ENCODE assay signal across 8 cellular contexts in the genomic region with DNA sequence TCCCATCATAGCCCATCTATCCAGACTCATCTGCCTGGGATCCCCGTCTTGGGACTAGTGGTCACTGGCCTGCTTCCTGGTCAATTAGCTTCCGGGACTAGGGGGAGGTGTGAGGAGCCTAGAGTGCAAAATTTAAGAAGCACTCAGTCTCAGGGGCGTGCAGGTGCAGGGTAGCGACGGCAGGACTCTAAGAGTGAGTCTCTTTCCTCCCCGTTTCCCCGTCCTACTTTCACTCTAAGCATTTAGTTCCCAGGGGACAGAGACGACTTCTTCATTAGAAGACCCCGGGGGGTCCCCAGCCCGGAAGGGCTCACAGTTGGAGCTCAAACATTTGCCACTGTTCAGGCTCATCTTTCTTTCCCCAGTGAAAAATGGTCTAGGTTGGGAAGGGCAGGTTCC. TPM values are rescaled to one million over a fixed set of nuclear protein-coding genes. Genes with fewer than 3 reads are reported as not detected.
DNase-seq lines count a peak whose midpoint lies in the region; ATAC-seq, FAIRE-seq and TF ChIP-seq lines count a peak whose summit lies in the region.

No MANE protein-coding gene starts in this region.

- peak overlapping the region; percentile 97 for H3K4me3 ChIP-seq in HL-60 (replicated peaks; ENCODE audit: insufficient read depth, low read length)
- peak overlapping the region in 1 of 2 donors; percentile 17 for H3K4me3 ChIP-seq in aorta (ENCODE audit: low read length in 2 of 2)

- TF ChIP-seq CTCF in HL-60 (IDR thresholded peaks at IDR 0.05; ENCODE audit: insufficient read depth, low read length) (no peak), natural killer cell (IDR thresholded peaks at IDR 0.05) (no peak), D721Med (IDR thresholded peaks at IDR 0.05; ENCODE audit: insufficient read depth, missing control alignments) (no peak)

- FAIRE-seq in D721Med (lab: Jason Lieb, UNC): no peak

- H3K9me3 Mint-ChIP-seq in natural killer cell: no peaks in the 10 kb centered on the region

- H3K4me1 Mint-ChIP-seq in natural killer cell: peaks cover 38 to 53% of the 10 kb centered on the region in 2 donors

- ATAC-seq in natural killer cell: no peak
- no peak for ATAC-seq in aorta (ENCODE audit: low FRiP score)
- no peak for ATAC-seq in HG02678 (IDR thresholded peaks at IDR 0.05; ENCODE audit: unreplicated experiment)

- no peaks in the 10 kb centered on the region for H3K36me3 Mint-ChIP-seq in natural killer cell

- peak overlapping the region; percentile 88 to 96 for H3K27ac Mint-ChIP-seq in natural killer cell

- no peaks in the 10 kb centered on the region for H3K4me1 ChIP-seq in aorta (ENCODE audit: control insufficient read depth in 1 of 2, insufficient read depth in 2 of 2, low read length in 2 of 2)

- WGBS in aorta, 2 donors: 26 to 28% methylated on average over 10 of the region's 10 CpGs

- DNase-seq in COR-L47 (lab: John Stamatoyannopoulos, UW): peak; percentile 11
- DNase-seq in HL-60 (ENCODE audit: low read depth in 1 of 2, low spot score in 1 of 2): no peak
- no peak for DNase-seq in caudate nucleus (lab: John Stamatoyannopoulos, UW)
- no peak for DNase-seq in natural killer cell
- DNase-seq in DMS153 treated with DMSO at 0.1 percent for 48 hours (lab: John Stamatoyannopoulos, UW; ENCODE audit: unreplicated experiment): no peak
- no peak for DNase-seq in D721Med (ENCODE audit: insufficient read length, low spot score)
- no peak for DNase-seq in aorta

- no peaks in the 10 kb centered on the region for H3K36me3 ChIP-seq in aorta (ENCODE audit: control insufficient read depth in 1 of 2, insufficient read depth in 2 of 2, low read length in 1 of 2)

- H3K27me3 ChIP-seq in HL-60 (ENCODE audit: insufficient read depth, poor library complexity, severe bottlenecking) (no peaks in the 10 kb centered on the region), aorta (ENCODE audit: control insufficient read depth in 1 of 2, insufficient read depth in 2 of 2, low read length in 1 of 2) (no peaks in the 10 kb centered on the region)

- H3K4me3 Mint-ChIP-seq in natural killer cell: peak overlapping the region; percentile 99

- H3K9me3 ChIP-seq in aorta (ENCODE audit: control insufficient read depth, low read length): no peaks in the 10 kb centered on the region

- H3K27ac ChIP-seq in HL-60 (replicated peaks) (peak overlapping the region; percentile 68), caudate nucleus (ENCODE audit: low read depth, low read length) (peak overlapping the region; percentile 60), aorta (ENCODE audit: low read depth in 1 of 2, low read length in 2 of 2) (no peak overlapping the region)

- intact Hi-C loops in natural killer cell (cut with micrococcal nuclease) (loop anchor here (1.0 to 5.0 kb wide), 3 partner anchors 48 to 677 kb away; a partner anchor contains a TSS), aorta (cut with DNase I) (loop anchor here (10.0 kb wide), 5 partner anchors 49 to 521 kb away; a partner anchor contains a TSS)

- H3K27me3 Mint-ChIP-seq in natural killer cell (ENCODE audit: low read depth in 2 of 2): peaks cover 10 to 17% of the 10 kb centered on the region in 2 donors

RNA-seq across cellular contexts. Expression of a gene that starts 0.7 kb away (rescaled TPM):
- total RNA-seq in natural killer cell (10 to 100 TPM; 27.1 to 41.3 (median 36.6) TPM), aorta (10 to 100 TPM; 20.2 to 21.8 TPM)
- 10 to 100 TPM; 47.2 to 50.0 TPM for polyA plus RNA-seq in aorta

RNA-seq across cellular contexts. Expression of a gene that starts 48.9 kb away (rescaled TPM):
- total RNA-seq in natural killer cell: 100 to 1,000 TPM in 2 of 3 donors, 10 to 100 TPM in 1; 84.2 to 119 (median 104) TPM
- total RNA-seq in aorta: 10 to 100 TPM; 37.1 to 57.3 TPM
- polyA plus RNA-seq in aorta: 10 to 100 TPM; 13.1 to 27.4 TPM

RNA-seq across cellular contexts. Expression of a gene that starts 49.0 kb away (rescaled TPM):
- 1 to 10 TPM; 4.6 to 8.3 (median 5.0) TPM for total RNA-seq in natural killer cell
- total RNA-seq in aorta: 1 to 10 TPM; 4.7 to 4.9 TPM
- 1 to 10 TPM; 2.1 to 5.1 TPM for polyA plus RNA-seq in aorta

RNA-seq across cellular contexts. Expression of a gene that starts 58.9 kb away (rescaled TPM):
- total RNA-seq in natural killer cell (100 to 1,000 TPM; 183 to 233 (median 197) TPM), aorta (10 to 100 TPM; 73.9 to 80.4 TPM)
- 10 to 100 TPM; 37.4 to 53.8 TPM for polyA plus RNA-seq in aorta

Comparison
In these comparisons a context has a peak if more than half of its experiments do, and no peak if none do; other contexts are left out.
1. H3K27ac ChIP-seq: peak in HL-60 (single experiment) and caudate nucleus (single experiment); none in aorta (0 of 2).